In genomic region chr7:147700702-147701101, GRCh38 we compare ENCODE assay signal across 23 cellular contexts.
"Had no signal": no experiment of that assay in that cellular context is flagged by ENCODE, and none has a peak within 500 bp of the region (broad histone marks: within the 10 kb centered on the region; RNA-seq: fewer than 3 reads in every experiment).

No MANE protein-coding gene starts in this region.

- H3K27ac Mint-ChIP-seq: activated B cell treated with CpG ODN at 0.5 μM for 24 hours; activated CD8-positive, alpha-beta T cell treated with anti-CD3 and anti-CD28 coated beads for 36 hours; activated naive CD4-positive, alpha-beta T cell treated with anti-CD3 and anti-CD28 coated beads, Interleukin-2, amount 50 U/mL, for 72 hours; brain; natural killer cell treated with Interleukin-12 subunit alpha and Interleukin-12 subunit beta and Interleukin-15 and Interleukin-18, amount 100 ng/mL, for 72 hours; progenitor cell of endocrine pancreas had no signal

- H3K27me3 ChIP-seq: esophagus squamous epithelium had no signal

- ATAC-seq: activated CD8-positive, alpha-beta T cell treated with anti-CD3 and anti-CD28 coated beads for 36 hours; activated naive CD4-positive, alpha-beta T cell treated with anti-CD3 and anti-CD28 coated beads, Interleukin-2, amount 50 U/mL, for 72 hours; natural killer cell treated with Interleukin-12 subunit alpha and Interleukin-12 subunit beta and Interleukin-15 and Interleukin-18, amount 100 ng/mL, for 72 hours; right cardiac atrium had no signal

- H3K9me3 ChIP-seq: esophagus squamous epithelium had no signal

- H3K36me3 ChIP-seq: esophagus squamous epithelium had no signal

- H3K27ac ChIP-seq: esophagus squamous epithelium had no signal

- H3K4me3 ChIP-seq: esophagus squamous epithelium had no signal

- H3K4me1 Mint-ChIP-seq: activated B cell treated with CpG ODN at 0.5 μM for 24 hours; central memory CD8-positive, alpha-beta T cell had no signal

- H3K27me3 Mint-ChIP-seq: activated B cell treated with CpG ODN at 0.5 μM for 24 hours; activated CD8-positive, alpha-beta T cell treated with anti-CD3 and anti-CD28 coated beads for 36 hours; brain; central memory CD8-positive, alpha-beta T cell; natural killer cell treated with Interleukin-12 subunit alpha and Interleukin-12 subunit beta and Interleukin-15 and Interleukin-18, amount 100 ng/mL, for 72 hours; progenitor cell of endocrine pancreas had no signal

- DNase-seq: activated B cell treated with CpG ODN at 0.5 μM for 24 hours; activated CD4-positive, alpha-beta T cell treated with anti-CD3 and anti-CD28 coated beads for 48 hours; activated CD8-positive, alpha-beta memory T cell treated with anti-CD3 and anti-CD28 coated beads, Interleukin-2, amount 50 U/mL, for 4 hours; activated CD8-positive, alpha-beta T cell treated with anti-CD3 and anti-CD28 coated beads for 36 hours; activated effector memory CD4-positive, alpha-beta T cell treated with anti-CD3 and anti-CD28 coated beads, Interleukin-2, amount 50 U/mL, for 16 hours; activated T-cell treated with anti-CD3 and anti-CD28 coated beads, Interleukin-2, amount 50 U/mL, for 48 hours; effector CD8-positive, alpha-beta T cell; esophagus squamous epithelium; hippocampal formation; kidney glomerular epithelial cell; mesendoderm; nucleus accumbens; right cardiac atrium; small intestine; stimulated activated CD4-positive, alpha-beta T cell treated with anti-CD3 and anti-CD28 coated beads, Interleukin-4, amount 100 ng/mL, for 4 hours; stimulated activated CD8-positive, alpha-beta memory T cell treated with anti-CD3 and anti-CD28 coated beads, Interleukin-4, amount 100 ng/mL, for 48 hours; stimulated activated naive CD4-positive, alpha-beta T cell treated with Interleukin-2 at 50 U/mL for 16 hours; trophoblast cell had no signal

- H3K4me3 Mint-ChIP-seq: activated B cell treated with CpG ODN at 0.5 μM for 24 hours; activated CD8-positive, alpha-beta T cell treated with anti-CD3 and anti-CD28 coated beads for 36 hours; brain; central memory CD8-positive, alpha-beta T cell; natural killer cell treated with Interleukin-12 subunit alpha and Interleukin-12 subunit beta and Interleukin-15 and Interleukin-18, amount 100 ng/mL, for 72 hours had no signal

- H3K4me1 ChIP-seq: esophagus squamous epithelium had no signal

- H3K36me3 Mint-ChIP-seq: activated naive CD4-positive, alpha-beta T cell treated with anti-CD3 and anti-CD28 coated beads, Interleukin-2, amount 50 U/mL, for 72 hours had no signal
